ENCODE assay signal across 8 cellular contexts in genomic region chr1:40531381-40532061, GRCh38. TPM values are rescaled to one million over a fixed set of nuclear protein-coding genes. Genes with fewer than 3 reads are reported as not detected.
DNase-seq lines count a peak whose midpoint lies in the region; ATAC-seq and TF ChIP-seq lines count a peak whose summit lies in the region.

Gene ZNF684, plus strand, starts transcription at chr1:40531637. Its CDS starts 1,530 bp downstream, at chr1:40533167.

- TSS peak; percentile 32 for BruUV-seq in mammary epithelial cell (replicated peaks; lab: Mats Ljungman, UMichigan)

- peak within 1 kb of the TSS; percentile 88 to 97 (median 96) for H3K27ac Mint-ChIP-seq in immature natural killer cell

- peaks cover 10% of the 10 kb centered on the region for H3K4me1 ChIP-seq in mammary epithelial cell (ENCODE audit: insufficient read depth, low read length)
- peaks cover 9% of the 10 kb centered on the region for H3K4me1 ChIP-seq in smooth muscle cell (ENCODE audit: low read depth)

- intact Hi-C loops in mammary epithelial cell (cut with micrococcal nuclease), result loop anchor here (1.0 to 5.0 kb wide), 3 partner anchors 52 to 421 kb away; no protein-coding TSS in a partner anchor

- H3K27me3 Mint-ChIP-seq in immature natural killer cell (ENCODE audit: low read depth in 3 of 3), result peaks cover 3 to 10% (median 5%) of the 10 kb centered on the region in 3 donors

- peaks cover 24 to 28% of the 10 kb centered on the region in 2 donors for H3K4me1 Mint-ChIP-seq in immature natural killer cell

- DNase-seq in ACHN, result peak; percentile 93
- peak; percentile 91 for DNase-seq in NCI-H2196 (lab: John Stamatoyannopoulos, UW; ENCODE audit: unreplicated experiment)
- peak; percentile 97 for DNase-seq in mammary epithelial cell
- DNase-seq in immature natural killer cell, result peak; percentile 82 to 84 (median 82)
- peak; percentile 38 for DNase-seq in smooth muscle cell (lab: John Stamatoyannopoulos, UW; ENCODE audit: unreplicated experiment)

- H3K9ac ChIP-seq in mammary epithelial cell (ENCODE audit: insufficient read depth, low read length) (peak within 1 kb of the TSS; percentile 62), smooth muscle cell (ENCODE audit: low read depth) (peak within 1 kb of the TSS; percentile 63)

- H3F3A ChIP-seq in smooth muscle cell (ENCODE audit: low read depth), result no peaks in the 10 kb centered on the region

- dilution Hi-C loops in mammary epithelial cell (cut with HindIII; ENCODE audit: low sequenced_read_pairs), result no loop called here

- CTCF ChIA-PET in mammary epithelial cell (lab: Charles Lee; ENCODE audit: low non-redundant PET), result interaction anchor here (0.6 to 1.1 kb wide), 5 partner anchors 26 to 319 kb away, joined by 3 to 24 read pairs (median 6); no protein-coding TSS in a partner anchor

- peak within 1 kb of the TSS; percentile 94 to 99 (median 99) for H3K4me3 Mint-ChIP-seq in immature natural killer cell

- TF ChIP-seq CTCF in VCaP (conservative IDR thresholded peaks at IDR 0.05), result no peak
- TF ChIP-seq CTCF in mammary epithelial cell (conservative IDR thresholded peaks at IDR 0.05 in 1 of 2, IDR thresholded peaks at IDR 0.05 in 1 of 2; ENCODE audit: extremely low read depth in 1 of 2, insufficient read depth in 1 of 2, low read depth in 1 of 2, low read length in 2 of 2), result no peak
- no peak for TF ChIP-seq CTCF in smooth muscle cell (IDR thresholded peaks at IDR 0.05; ENCODE audit: borderline replicate concordance, insufficient read depth, poor library complexity, severe bottlenecking)

- no peaks in the 10 kb centered on the region for H3K9me3 ChIP-seq in mammary epithelial cell (replicated peaks; ENCODE audit: insufficient read depth, low read length)
- no peaks in the 10 kb centered on the region for H3K9me3 ChIP-seq in smooth muscle cell (replicated peaks; ENCODE audit: low read depth)

- peaks cover 0 to 7% (median under 1%) of the 10 kb centered on the region in 6 donors for H3K9me3 Mint-ChIP-seq in immature natural killer cell

- H3K79me2 ChIP-seq in mammary epithelial cell (ENCODE audit: insufficient read depth, low read length), result peaks cover 7% of the 10 kb centered on the region
- H3K79me2 ChIP-seq in smooth muscle cell (ENCODE audit: low read depth), result no peaks in the 10 kb centered on the region

- H3K4me3 ChIP-seq in mammary epithelial cell (replicated peaks in 1 of 3; ENCODE audit: insufficient read depth in 1 of 3, low read depth in 2 of 3, low read length in 3 of 3), result peak within 1 kb of the TSS; percentile 49 to 68 (median 61)
- peak within 1 kb of the TSS; percentile 60 for H3K4me3 ChIP-seq in smooth muscle cell

- 4% methylated on average over 25 of the region's 35 CpGs for WGBS in mammary epithelial cell (ENCODE audit: low coverage, missing lambda C conversion rate)
- WGBS in smooth muscle cell (ENCODE audit: low lambda C conversion rate), result 1% methylated on average over 35 of the region's 35 CpGs

- H2AFZ ChIP-seq in mammary epithelial cell (ENCODE audit: low read depth, low read length), result peak within 1 kb of the TSS; percentile 97
- H2AFZ ChIP-seq in smooth muscle cell (ENCODE audit: low read depth), result peak within 1 kb of the TSS; percentile 97

- H3K4me2 ChIP-seq in mammary epithelial cell (ENCODE audit: insufficient read depth, low read depth, low read length) (peak within 1 kb of the TSS; percentile 76), smooth muscle cell (peak within 1 kb of the TSS; percentile 85)

- ATAC-seq in GM18870 (IDR thresholded peaks at IDR 0.05; ENCODE audit: unreplicated experiment) (peak; percentile 93), HG03108 (IDR thresholded peaks at IDR 0.05; ENCODE audit: unreplicated experiment) (peak; percentile 90)

- H3K27me3 ChIP-seq in mammary epithelial cell (ENCODE audit: insufficient read depth, low read length), result no peaks in the 10 kb centered on the region
- no peaks in the 10 kb centered on the region for H3K27me3 ChIP-seq in smooth muscle cell (ENCODE audit: low read depth)

- peaks cover 0 to 16% (median 9%) of the 10 kb centered on the region in 3 donors for H3K36me3 Mint-ChIP-seq in immature natural killer cell

- H3K27ac ChIP-seq in VCaP, result peak within 1 kb of the TSS; percentile 69
- peak within 1 kb of the TSS; percentile 63 for H3K27ac ChIP-seq in mammary epithelial cell (ENCODE audit: insufficient read depth, low read depth, low read length)
- peak within 1 kb of the TSS; percentile 81 for H3K27ac ChIP-seq in smooth muscle cell (ENCODE audit: low read depth)

- H4K20me1 ChIP-seq in mammary epithelial cell (ENCODE audit: insufficient read depth, low read length) (no peaks in the 10 kb centered on the region), smooth muscle cell (ENCODE audit: low read depth) (no peaks in the 10 kb centered on the region)

- H3K36me3 ChIP-seq in mammary epithelial cell (ENCODE audit: insufficient read depth, low read length) (no peaks in the 10 kb centered on the region), smooth muscle cell (ENCODE audit: low read depth) (no peaks in the 10 kb centered on the region)

- in situ Hi-C loops in ACHN (cut with HindIII; ENCODE audit: low pct_ligation_motif_present, low pct_unique_long_range_greater_than_20kb, low sequenced_read_pairs), result no loop called here
- in situ Hi-C loops in mammary epithelial cell (cut with MboI; ENCODE audit: low sequenced_read_pairs in 2 of 2), result no loop called here

RNA-seq across cellular contexts. Expression of gene ZNF684, which starts in this region (rescaled TPM):
- total RNA-seq in mammary epithelial cell (1 to 10 TPM; 3.7 to 4.1 TPM), smooth muscle cell (6.8 and 8.0 TPM in 2 replicates)
- polyA plus RNA-seq in mammary epithelial cell (2.1 TPM), immature natural killer cell (1 to 10 TPM; 4.3 to 7.2 (median 5.4) TPM), smooth muscle cell (2.7 and 5.5 TPM in 2 replicates)
- not detected for polyA minus RNA-seq in mammary epithelial cell

Comparison
In these comparisons a context has a peak if more than half of its experiments do, and no peak if none do; other contexts are left out.
1. Peak in every context shown above with its lines: DNase-seq, ATAC-seq, H3K4me3 ChIP-seq and H3K27ac ChIP-seq.
2. DNase-seq: peak in every context shown above with its lines; median percentile 97 in mammary epithelial cell; 93 in ACHN; 91 in NCI-H2196; 82 in immature natural killer cell; 38 in smooth muscle cell.